In the genomic region with DNA sequence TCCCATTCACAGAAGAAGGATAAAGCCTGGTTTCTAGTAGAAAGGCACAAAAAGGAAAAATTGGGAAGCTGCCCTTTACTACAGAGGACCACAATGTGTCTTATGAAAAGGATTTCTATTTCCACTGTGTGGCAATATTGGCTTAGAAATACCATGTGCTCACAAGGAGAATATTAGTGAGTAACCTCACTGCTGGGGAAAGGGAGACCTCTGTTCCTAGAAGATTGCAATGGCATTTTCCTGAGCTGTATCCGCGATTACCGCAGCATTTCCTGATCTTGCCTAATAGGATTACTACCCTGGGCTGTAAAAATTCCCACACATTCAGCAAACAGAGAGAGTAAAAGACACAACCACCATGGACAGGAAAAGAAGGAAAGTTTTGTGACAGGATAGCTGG, we compare ENCODE assay signal across 16 cellular contexts.
A peak's percentile ranks its signal among the peaks of the same experiment; 100 is the strongest.
DNase-seq lines count a peak whose midpoint lies in the region; ATAC-seq, FAIRE-seq and TF ChIP-seq lines count a peak whose summit lies in the region.
"Had no signal": no experiment of that assay in that cellular context is flagged by ENCODE, and none has a peak within 500 bp of the region (broad histone marks: within the 10 kb centered on the region; RNA-seq: fewer than 3 reads in every experiment).

No MANE protein-coding gene starts in this region.

- CTCF ChIA-PET in WTC11 (lab: Charles Lee) = interaction anchor here (0.6 to 1.3 kb wide), 5 partner anchors 65 to 1343 kb away, joined by 3 to 6 read pairs (median 3); no protein-coding TSS in a partner anchor

- FAIRE-seq in HTR-8/SVneo (lab: Jason Lieb, UNC) = no peak
- FAIRE-seq: GM19239, islet of Langerhans had no signal

- H3K9me3 Mint-ChIP-seq in WTC11 (peaks cover 41% of the 10 kb centered on the region), HFFc6 (peaks cover 9% of the 10 kb centered on the region; the same call in 1 of the 2 replicates)

- H3K4me3 Mint-ChIP-seq in WTC11 = no peak overlapping the region
- H3K4me3 Mint-ChIP-seq in HFFc6 = no peak overlapping the region
- H3K4me3 Mint-ChIP-seq: activated T-helper 17 cell treated with anti-CD3 and anti-CD28 coated beads, Interleukin-2, amount 50 U/mL, for 72 hours had no signal

- peak; percentile 22 for DNase-seq in D341Med (ENCODE audit: low spot score)
- peak; percentile 2 for DNase-seq in HTR-8/SVneo (ENCODE audit: insufficient read length, low spot score)
- no peak for DNase-seq in WTC11 (ENCODE audit: low spot score)
- DNase-seq in kidney tubule cell (ENCODE audit: low spot score) = peak; percentile 60
- DNase-seq in LoVo (ENCODE audit: low spot score) = no peak
- DNase-seq in COLO668 (lab: John Stamatoyannopoulos, UW; ENCODE audit: unreplicated experiment) = no peak
- no peak for DNase-seq in HFFc6
- DNase-seq in KG1 (lab: John Stamatoyannopoulos, UW) = no peak
- DNase-seq: activated CD4-positive, alpha-beta T cell treated with anti-CD3 and anti-CD28 coated beads, Interleukin-2, amount 50 U/mL, for 4 hours; effector CD8-positive, alpha-beta T cell; gastrocnemius medialis; NCI-H1092; Peyer's patch had no signal

- peak; percentile 61 for ATAC-seq in WTC11
- ATAC-seq: activated T-helper 17 cell treated with anti-CD3 and anti-CD28 coated beads, Interleukin-2, amount 50 U/mL, for 72 hours; gastrocnemius medialis had no signal

- H3K4me1 Mint-ChIP-seq in WTC11 = peaks cover 60% of the 10 kb centered on the region
- H3K4me1 Mint-ChIP-seq in HFFc6 (ENCODE audit: low read depth) = no peaks in the 10 kb centered on the region
- H3K4me1 Mint-ChIP-seq: activated T-helper 17 cell treated with anti-CD3 and anti-CD28 coated beads, Interleukin-2, amount 50 U/mL, for 72 hours had no signal

- no peak for TF ChIP-seq CTCF in WTC11 (IDR thresholded peaks at IDR 0.05)
- no peak for TF ChIP-seq CTCF in HFFc6 (IDR thresholded peaks at IDR 0.05)

- H3K27me3 Mint-ChIP-seq in WTC11 (ENCODE audit: low read depth) (no peaks in the 10 kb centered on the region; the same call in 1 of the 2 replicates), HFFc6 (ENCODE audit: insufficient read depth) (no peaks in the 10 kb centered on the region)
- H3K27me3 Mint-ChIP-seq: activated T-helper 17 cell treated with anti-CD3 and anti-CD28 coated beads, Interleukin-2, amount 50 U/mL, for 72 hours had no signal

- H3K36me3 Mint-ChIP-seq in WTC11 (peaks cover 46% of the 10 kb centered on the region), HFFc6 (ENCODE audit: low read depth) (no peaks in the 10 kb centered on the region)

- H3K27ac Mint-ChIP-seq in WTC11 (peak overlapping the region; percentile 87; the same call in 1 of the 2 replicates), HFFc6 (no peak overlapping the region)
- H3K27ac Mint-ChIP-seq: activated T-helper 17 cell treated with anti-CD3 and anti-CD28 coated beads, Interleukin-2, amount 50 U/mL, for 72 hours had no signal

- POLR2A ChIA-PET in WTC11 (lab: Charles Lee) = interaction anchor here (0.6 kb wide), 1 partner anchor 855 kb away, joined by 4 read pairs; no protein-coding TSS in a partner anchor

TF ChIP-seq in WTC11, 78 proteins besides CTCF, POLR2A, EP300 and RAD21:
- no peak for TF ChIP-seq MXD4 (CRISPR knock-in tag; IDR thresholded peaks at IDR 0.05; ENCODE audit: borderline replicate concordance)
- TF ChIP-seq TCF7 (CRISPR knock-in tag; IDR thresholded peaks at IDR 0.05; ENCODE audit: low read depth) = no peak
- TF ChIP-seq MYBL2 (CRISPR knock-in tag; IDR thresholded peaks at IDR 0.05) = no peak
- TF ChIP-seq, protein P1, sequence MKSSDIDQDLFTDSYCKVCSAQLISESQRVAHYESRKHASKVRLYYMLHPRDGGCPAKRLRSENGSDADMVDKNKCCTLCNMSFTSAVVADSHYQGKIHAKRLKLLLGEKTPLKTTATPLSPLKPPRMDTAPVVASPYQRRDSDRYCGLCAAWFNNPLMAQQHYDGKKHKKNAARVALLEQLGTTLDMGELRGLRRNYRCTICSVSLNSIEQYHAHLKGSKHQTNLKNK (CRISPR knock-in tag; IDR thresholded peaks at IDR 0.05) = no peak
- no peak for TF ChIP-seq FOXP1 (CRISPR knock-in tag; IDR thresholded peaks at IDR 0.05; ENCODE audit: borderline replicate concordance)
- no peak for TF ChIP-seq ZBTB21 (CRISPR knock-in tag; IDR thresholded peaks at IDR 0.05; ENCODE audit: borderline replicate concordance)
- TF ChIP-seq, protein P2, sequence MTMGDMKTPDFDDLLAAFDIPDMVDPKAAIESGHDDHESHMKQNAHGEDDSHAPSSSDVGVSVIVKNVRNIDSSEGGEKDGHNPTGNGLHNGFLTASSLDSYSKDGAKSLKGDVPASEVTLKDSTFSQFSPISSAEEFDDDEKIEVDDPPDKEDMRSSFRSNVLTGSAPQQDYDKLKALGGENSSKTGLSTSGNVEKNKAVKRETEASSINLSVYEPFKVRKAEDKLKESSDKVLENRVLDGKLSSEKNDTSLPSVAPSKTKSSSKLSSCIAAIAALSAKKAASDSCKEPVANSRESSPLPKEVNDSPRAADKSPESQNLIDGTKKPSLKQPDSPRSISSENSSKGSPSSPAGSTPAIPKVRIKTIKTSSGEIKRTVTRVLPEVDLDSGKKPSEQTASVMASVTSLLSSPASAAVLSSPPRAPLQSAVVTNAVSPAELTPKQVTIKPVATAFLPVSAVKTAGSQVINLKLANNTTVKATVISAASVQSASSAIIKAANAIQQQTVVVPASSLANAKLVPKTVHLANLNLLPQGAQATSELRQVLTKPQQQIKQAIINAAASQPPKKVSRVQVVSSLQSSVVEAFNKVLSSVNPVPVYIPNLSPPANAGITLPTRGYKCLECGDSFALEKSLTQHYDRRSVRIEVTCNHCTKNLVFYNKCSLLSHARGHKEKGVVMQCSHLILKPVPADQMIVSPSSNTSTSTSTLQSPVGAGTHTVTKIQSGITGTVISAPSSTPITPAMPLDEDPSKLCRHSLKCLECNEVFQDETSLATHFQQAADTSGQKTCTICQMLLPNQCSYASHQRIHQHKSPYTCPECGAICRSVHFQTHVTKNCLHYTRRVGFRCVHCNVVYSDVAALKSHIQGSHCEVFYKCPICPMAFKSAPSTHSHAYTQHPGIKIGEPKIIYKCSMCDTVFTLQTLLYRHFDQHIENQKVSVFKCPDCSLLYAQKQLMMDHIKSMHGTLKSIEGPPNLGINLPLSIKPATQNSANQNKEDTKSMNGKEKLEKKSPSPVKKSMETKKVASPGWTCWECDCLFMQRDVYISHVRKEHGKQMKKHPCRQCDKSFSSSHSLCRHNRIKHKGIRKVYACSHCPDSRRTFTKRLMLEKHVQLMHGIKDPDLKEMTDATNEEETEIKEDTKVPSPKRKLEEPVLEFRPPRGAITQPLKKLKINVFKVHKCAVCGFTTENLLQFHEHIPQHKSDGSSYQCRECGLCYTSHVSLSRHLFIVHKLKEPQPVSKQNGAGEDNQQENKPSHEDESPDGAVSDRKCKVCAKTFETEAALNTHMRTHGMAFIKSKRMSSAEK (CRISPR knock-in tag; IDR thresholded peaks at IDR 0.05; ENCODE audit: borderline replicate concordance) = no peak
- no peak for TF ChIP-seq GTF2I (CRISPR knock-in tag; conservative IDR thresholded peaks at IDR 0.05)
- TF ChIP-seq CREM (CRISPR knock-in tag; IDR thresholded peaks at IDR 0.05) = no peak
- TF ChIP-seq NFATC4 (CRISPR knock-in tag; IDR thresholded peaks at IDR 0.05) = no peak
- TF ChIP-seq JUN (CRISPR knock-in tag; IDR thresholded peaks at IDR 0.05) = no peak
- no peak for TF ChIP-seq ESRRA (CRISPR knock-in tag; IDR thresholded peaks at IDR 0.05; ENCODE audit: borderline replicate concordance)
- TF ChIP-seq, protein P3, sequence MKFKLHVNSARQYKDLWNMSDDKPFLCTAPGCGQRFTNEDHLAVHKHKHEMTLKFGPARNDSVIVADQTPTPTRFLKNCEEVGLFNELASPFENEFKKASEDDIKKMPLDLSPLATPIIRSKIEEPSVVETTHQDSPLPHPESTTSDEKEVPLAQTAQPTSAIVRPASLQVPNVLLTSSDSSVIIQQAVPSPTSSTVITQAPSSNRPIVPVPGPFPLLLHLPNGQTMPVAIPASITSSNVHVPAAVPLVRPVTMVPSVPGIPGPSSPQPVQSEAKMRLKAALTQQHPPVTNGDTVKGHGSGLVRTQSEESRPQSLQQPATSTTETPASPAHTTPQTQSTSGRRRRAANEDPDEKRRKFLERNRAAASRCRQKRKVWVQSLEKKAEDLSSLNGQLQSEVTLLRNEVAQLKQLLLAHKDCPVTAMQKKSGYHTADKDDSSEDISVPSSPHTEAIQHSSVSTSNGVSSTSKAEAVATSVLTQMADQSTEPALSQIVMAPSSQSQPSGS (CRISPR knock-in tag; IDR thresholded peaks at IDR 0.05; ENCODE audit: borderline replicate concordance, low read depth) = no peak
- TF ChIP-seq CREB1 (CRISPR knock-in tag; IDR thresholded peaks at IDR 0.05) = no peak
- TF ChIP-seq ZNF416 (CRISPR knock-in tag; IDR thresholded peaks at IDR 0.05) = no peak
- no peak for TF ChIP-seq EMX1 (CRISPR knock-in tag; IDR thresholded peaks at IDR 0.05)
TF ChIP-seq in WTC11: peak in this region for 0.

Comparison
In these comparisons a context has a peak if more than half of its experiments do, and no peak if none do; other contexts are left out.
1. DNase-seq: peak in D341Med (single experiment), HTR-8/SVneo (single experiment) and kidney tubule cell (single experiment); none in WTC11 (single experiment), LoVo (single experiment), COLO668 (single experiment), HFFc6 (single experiment) and KG1 (single experiment).